In genomic region chr6:88712243-88712936, GRCh38 we compare ENCODE assay signal across 13 cellular contexts.
A peak's percentile ranks its signal among the peaks of the same experiment; 100 is the strongest.
DNase-seq lines count a peak whose midpoint lies in the region; ATAC-seq lines count a peak whose summit lies in the region.
"Had no signal": no experiment of that assay in that cellular context is flagged by ENCODE, and none has a peak within 500 bp of the region (broad histone marks: within the 10 kb centered on the region; RNA-seq: fewer than 3 reads in every experiment).

No MANE protein-coding gene starts in this region.

- no peak overlapping the region for H3K4me3 Mint-ChIP-seq in activated T-helper 17 cell treated with anti-CD3 and anti-CD28 coated beads, Interleukin-2, amount 50 U/mL, for 72 hours
- H3K4me3 Mint-ChIP-seq in stimulated activated effector memory CD8-positive, alpha-beta T cell treated with anti-CD3 and anti-CD28 coated beads, Interleukin-12 subunit alpha, Interleukin-12 subunit beta, amount 100 ng/mL, for 72 hours, result no peak overlapping the region
- H3K4me3 Mint-ChIP-seq: CD4-positive, CD25-positive, alpha-beta regulatory T cell had no signal

- no peak overlapping the region for H3K27ac Mint-ChIP-seq in activated T-helper 17 cell treated with anti-CD3 and anti-CD28 coated beads, Interleukin-2, amount 50 U/mL, for 72 hours
- H3K27ac Mint-ChIP-seq in stimulated activated effector memory CD8-positive, alpha-beta T cell treated with anti-CD3 and anti-CD28 coated beads, Interleukin-12 subunit alpha, Interleukin-12 subunit beta, amount 100 ng/mL, for 72 hours, result no peak overlapping the region

- no peaks in the 10 kb centered on the region for H3K9me3 Mint-ChIP-seq in activated T-helper 17 cell treated with anti-CD3 and anti-CD28 coated beads, Interleukin-2, amount 50 U/mL, for 72 hours
- no peaks in the 10 kb centered on the region for H3K9me3 Mint-ChIP-seq in stimulated activated effector memory CD8-positive, alpha-beta T cell treated with anti-CD3 and anti-CD28 coated beads, Interleukin-12 subunit alpha, Interleukin-12 subunit beta, amount 100 ng/mL, for 72 hours

- peaks cover 4% of the 10 kb centered on the region for H3K4me1 Mint-ChIP-seq in activated T-helper 17 cell treated with anti-CD3 and anti-CD28 coated beads, Interleukin-2, amount 50 U/mL, for 72 hours
- H3K4me1 Mint-ChIP-seq in stimulated activated effector memory CD8-positive, alpha-beta T cell treated with anti-CD3 and anti-CD28 coated beads, Interleukin-12 subunit alpha, Interleukin-12 subunit beta, amount 100 ng/mL, for 72 hours, result no peaks in the 10 kb centered on the region

- ATAC-seq in activated T-helper 17 cell treated with anti-CD3 and anti-CD28 coated beads, Interleukin-2, amount 50 U/mL, for 72 hours (replicated peaks), result peak; percentile 28
- ATAC-seq in stimulated activated effector memory CD8-positive, alpha-beta T cell treated with anti-CD3 and anti-CD28 coated beads, Interleukin-12 subunit alpha, Interleukin-12 subunit beta, amount 100 ng/mL, for 72 hours, result peak; percentile 68
- ATAC-seq in HG03342 (IDR thresholded peaks at IDR 0.05; ENCODE audit: unreplicated experiment), result no peak

- H3K36me3 Mint-ChIP-seq in activated T-helper 17 cell treated with anti-CD3 and anti-CD28 coated beads, Interleukin-2, amount 50 U/mL, for 72 hours (ENCODE audit: low read depth), result peaks cover 5% of the 10 kb centered on the region
- no peaks in the 10 kb centered on the region for H3K36me3 Mint-ChIP-seq in stimulated activated effector memory CD8-positive, alpha-beta T cell treated with anti-CD3 and anti-CD28 coated beads, Interleukin-12 subunit alpha, Interleukin-12 subunit beta, amount 100 ng/mL, for 72 hours

- no peaks in the 10 kb centered on the region for H3K27me3 Mint-ChIP-seq in activated T-helper 17 cell treated with anti-CD3 and anti-CD28 coated beads, Interleukin-2, amount 50 U/mL, for 72 hours
- H3K27me3 Mint-ChIP-seq: CD4-positive, CD25-positive, alpha-beta regulatory T cell had no signal

- DNase-seq in EH (ENCODE audit: low read depth) (peak; percentile 6), islet precursor cell (peak; percentile 54), DMS79 treated with DMSO at 0.1 percent for 48 hours (lab: John Stamatoyannopoulos, UW) (no peak), H4 (ENCODE audit: low spot score) (no peak)
- no peak for DNase-seq in stimulated activated effector memory CD8-positive, alpha-beta T cell treated with anti-CD3 and anti-CD28 coated beads, Interleukin-12 subunit alpha, Interleukin-12 subunit beta, amount 100 ng/mL, for 72 hours (ENCODE audit: low spot score in 2 of 2)
- DNase-seq: ACHN; CD4-positive, CD25-positive, alpha-beta regulatory T cell; DMS53; GM23248; H7; KBM-7 had no signal

Comparison
In these comparisons a context has a peak if more than half of its experiments do, and no peak if none do; other contexts are left out.
1. DNase-seq: peak in EH (single experiment) and islet precursor cell (single experiment); none in stimulated activated effector memory CD8-positive, alpha-beta T cell treated with anti-CD3 and anti-CD28 coated beads, Interleukin-12 subunit alpha, Interleukin-12 subunit beta, amount 100 ng/mL, for 72 hours (0 of 2), DMS79 treated with DMSO at 0.1 percent for 48 hours (single experiment) and H4 (single experiment).